In genomic region chr3:173958805-173959204, GRCh38 we compare ENCODE assay signal across 26 cellular contexts.
"Had no signal": no experiment of that assay in that cellular context is flagged by ENCODE, and none has a peak within 500 bp of the region (broad histone marks: within the 10 kb centered on the region; RNA-seq: fewer than 3 reads in every experiment).

No MANE protein-coding gene starts in this region.

- H3K4me1 Mint-ChIP-seq: activated B cell treated with CpG ODN at 0.5 μM for 24 hours; activated CD4-positive, alpha-beta T cell treated with anti-CD3 and anti-CD28 coated beads, Interleukin-2, amount 10 ng/mL, durations not matched to agents 24 days and 14 days; T-helper 17 cell had no signal

- H3K4me3 ChIP-seq: cardiac muscle cell had no signal

- H3K27me3 Mint-ChIP-seq: activated B cell treated with CpG ODN at 0.5 μM for 24 hours; activated CD4-positive, alpha-beta memory T cell treated with anti-CD3 and anti-CD28 coated beads for 36 hours; activated CD4-positive, alpha-beta T cell treated with anti-CD3 and anti-CD28 coated beads, Interleukin-2, amount 10 ng/mL, durations not matched to agents 24 days and 14 days; activated naive CD8-positive, alpha-beta T cell; T-helper 17 cell had no signal

- H3K27ac Mint-ChIP-seq: activated B cell treated with CpG ODN at 0.5 μM for 24 hours; activated CD4-positive, alpha-beta memory T cell treated with anti-CD3 and anti-CD28 coated beads for 36 hours; activated CD4-positive, alpha-beta T cell treated with anti-CD3 and anti-CD28 coated beads, Interleukin-2, amount 10 ng/mL, durations not matched to agents 24 days and 14 days; activated naive CD8-positive, alpha-beta T cell; T-helper 17 cell had no signal

- H3K27me3 ChIP-seq: brain microvascular endothelial cell, cardiac muscle cell had no signal

- H3K9me3 Mint-ChIP-seq: activated B cell treated with CpG ODN at 0.5 μM for 24 hours; activated CD4-positive, alpha-beta memory T cell treated with anti-CD3 and anti-CD28 coated beads for 36 hours; activated CD4-positive, alpha-beta T cell treated with anti-CD3 and anti-CD28 coated beads, Interleukin-2, amount 10 ng/mL, durations not matched to agents 24 days and 14 days; activated T-cell treated with anti-CD3 and anti-CD28 coated beads, Interleukin-2, amount 50 U/mL, for 4 hours had no signal

- ATAC-seq: Panc1, T-helper 17 cell had no signal

- H3K27ac ChIP-seq: brain microvascular endothelial cell, cardiac muscle cell had no signal

- H3K36me3 ChIP-seq: brain microvascular endothelial cell, cardiac muscle cell had no signal

- DNase-seq: activated B cell treated with CpG ODN at 0.5 μM for 24 hours; activated CD4-positive, alpha-beta memory T cell treated with anti-CD3 and anti-CD28 coated beads for 36 hours; activated CD4-positive, alpha-beta T cell treated with anti-CD3 and anti-CD28 coated beads for 1 hour; activated CD4-positive, alpha-beta T cell treated with anti-CD3 and anti-CD28 coated beads, Interleukin-2, amount 10 ng/mL, durations not matched to agents 24 days and 14 days; activated CD8-positive, alpha-beta memory T cell treated with anti-CD3 and anti-CD28 coated beads for 24 hours; activated effector memory CD4-positive, alpha-beta T cell treated with anti-CD3 and anti-CD28 coated beads, Interleukin-2, amount 50 U/mL, for 16 hours; activated naive CD4-positive, alpha-beta T cell treated with Interleukin-2 at 50 U/mL for 16 hours; activated T-cell treated with anti-CD3 and anti-CD28 coated beads, Interleukin-2, amount 50 U/mL, for 4 hours; amygdala; brain microvascular endothelial cell; Karpas-422; MM.1S; NCI-H1105 treated with DMSO at 0.1 percent for 48 hours; NCI-H1436 treated with DMSO at 0.1 percent for 48 hours; NCI-H187; NCI-H2081; NCI-H510A treated with DMSO at 0.1 percent for 48 hours; NCI-H69; NK-92 treated with Interleukin-12 subunit alpha and Interleukin-12 subunit beta, amount 100 ng/mL, for 24 hours; RPMI8226; SHP77; T-helper 17 cell; T-helper 9 cell had no signal

- H3K4me3 Mint-ChIP-seq: activated B cell treated with CpG ODN at 0.5 μM for 24 hours; activated CD4-positive, alpha-beta memory T cell treated with anti-CD3 and anti-CD28 coated beads for 36 hours; activated CD4-positive, alpha-beta T cell treated with anti-CD3 and anti-CD28 coated beads, Interleukin-2, amount 10 ng/mL, durations not matched to agents 24 days and 14 days; activated naive CD8-positive, alpha-beta T cell; activated T-cell treated with anti-CD3 and anti-CD28 coated beads, Interleukin-2, amount 50 U/mL, for 4 hours; T-helper 17 cell had no signal
